Comparison of ENCODE assay signal across 1 cellular context in the genomic region with DNA sequence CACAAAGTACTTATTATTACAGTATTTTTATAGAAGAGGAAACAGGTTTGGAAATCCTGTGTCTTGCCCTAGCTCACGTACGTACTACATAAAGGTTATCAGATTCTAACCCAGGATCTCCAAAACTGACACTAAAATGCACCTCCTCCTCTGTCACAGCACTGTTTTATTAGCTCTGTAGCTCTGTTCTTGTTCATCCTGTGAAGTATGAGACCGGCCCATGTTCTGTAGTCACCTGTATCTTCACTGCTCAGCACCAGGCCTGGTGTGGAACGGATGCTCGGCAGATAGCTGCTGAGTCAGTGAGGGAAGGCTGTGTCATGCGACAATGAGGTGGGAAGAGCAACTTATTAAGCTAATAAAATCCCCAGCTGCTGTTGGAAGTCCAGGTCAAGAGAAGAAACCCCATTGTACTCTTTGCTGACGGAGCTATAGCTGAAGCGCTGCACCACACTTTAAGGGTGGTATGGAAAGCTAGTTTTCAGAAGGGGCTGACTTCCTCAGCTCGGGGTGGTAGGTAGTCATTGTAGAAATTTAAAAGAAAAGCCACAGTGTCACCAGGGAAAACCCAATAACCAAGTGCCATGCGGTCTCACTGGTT.
TF ChIP-seq lines count a peak whose summit lies in the region.

No MANE protein-coding gene starts in this region.

TF ChIP-seq in GM23338, 12 proteins besides CTCF, POLR2A, EP300 and RAD21:
- TF ChIP-seq EZH2phosphoT487 (IDR thresholded peaks at IDR 0.05; ENCODE audit: unreplicated experiment) (no peak), NANOG (IDR thresholded peaks at IDR 0.05; ENCODE audit: borderline replicate concordance) (no peak), EZH2 (IDR thresholded peaks at IDR 0.05; ENCODE audit: low read depth, unreplicated experiment) (no peak), ZNF331 (CRISPR knock-in tag; IDR thresholded peaks at IDR 0.05; ENCODE audit: low read depth) (no peak), JUNB (IDR thresholded peaks at IDR 0.05; ENCODE audit: unreplicated experiment) (no peak), STAT1 (IDR thresholded peaks at IDR 0.05; ENCODE audit: unreplicated experiment) (no peak), ZNF114 (CRISPR knock-in tag; IDR thresholded peaks at IDR 0.05) (no peak), CREB1 (CRISPR knock-in tag; IDR thresholded peaks at IDR 0.05; ENCODE audit: low read depth) (no peak), POLR2AphosphoS5 (IDR thresholded peaks at IDR 0.05; ENCODE audit: low read depth) (no peak)
- TF ChIP-seq, protein P1, sequence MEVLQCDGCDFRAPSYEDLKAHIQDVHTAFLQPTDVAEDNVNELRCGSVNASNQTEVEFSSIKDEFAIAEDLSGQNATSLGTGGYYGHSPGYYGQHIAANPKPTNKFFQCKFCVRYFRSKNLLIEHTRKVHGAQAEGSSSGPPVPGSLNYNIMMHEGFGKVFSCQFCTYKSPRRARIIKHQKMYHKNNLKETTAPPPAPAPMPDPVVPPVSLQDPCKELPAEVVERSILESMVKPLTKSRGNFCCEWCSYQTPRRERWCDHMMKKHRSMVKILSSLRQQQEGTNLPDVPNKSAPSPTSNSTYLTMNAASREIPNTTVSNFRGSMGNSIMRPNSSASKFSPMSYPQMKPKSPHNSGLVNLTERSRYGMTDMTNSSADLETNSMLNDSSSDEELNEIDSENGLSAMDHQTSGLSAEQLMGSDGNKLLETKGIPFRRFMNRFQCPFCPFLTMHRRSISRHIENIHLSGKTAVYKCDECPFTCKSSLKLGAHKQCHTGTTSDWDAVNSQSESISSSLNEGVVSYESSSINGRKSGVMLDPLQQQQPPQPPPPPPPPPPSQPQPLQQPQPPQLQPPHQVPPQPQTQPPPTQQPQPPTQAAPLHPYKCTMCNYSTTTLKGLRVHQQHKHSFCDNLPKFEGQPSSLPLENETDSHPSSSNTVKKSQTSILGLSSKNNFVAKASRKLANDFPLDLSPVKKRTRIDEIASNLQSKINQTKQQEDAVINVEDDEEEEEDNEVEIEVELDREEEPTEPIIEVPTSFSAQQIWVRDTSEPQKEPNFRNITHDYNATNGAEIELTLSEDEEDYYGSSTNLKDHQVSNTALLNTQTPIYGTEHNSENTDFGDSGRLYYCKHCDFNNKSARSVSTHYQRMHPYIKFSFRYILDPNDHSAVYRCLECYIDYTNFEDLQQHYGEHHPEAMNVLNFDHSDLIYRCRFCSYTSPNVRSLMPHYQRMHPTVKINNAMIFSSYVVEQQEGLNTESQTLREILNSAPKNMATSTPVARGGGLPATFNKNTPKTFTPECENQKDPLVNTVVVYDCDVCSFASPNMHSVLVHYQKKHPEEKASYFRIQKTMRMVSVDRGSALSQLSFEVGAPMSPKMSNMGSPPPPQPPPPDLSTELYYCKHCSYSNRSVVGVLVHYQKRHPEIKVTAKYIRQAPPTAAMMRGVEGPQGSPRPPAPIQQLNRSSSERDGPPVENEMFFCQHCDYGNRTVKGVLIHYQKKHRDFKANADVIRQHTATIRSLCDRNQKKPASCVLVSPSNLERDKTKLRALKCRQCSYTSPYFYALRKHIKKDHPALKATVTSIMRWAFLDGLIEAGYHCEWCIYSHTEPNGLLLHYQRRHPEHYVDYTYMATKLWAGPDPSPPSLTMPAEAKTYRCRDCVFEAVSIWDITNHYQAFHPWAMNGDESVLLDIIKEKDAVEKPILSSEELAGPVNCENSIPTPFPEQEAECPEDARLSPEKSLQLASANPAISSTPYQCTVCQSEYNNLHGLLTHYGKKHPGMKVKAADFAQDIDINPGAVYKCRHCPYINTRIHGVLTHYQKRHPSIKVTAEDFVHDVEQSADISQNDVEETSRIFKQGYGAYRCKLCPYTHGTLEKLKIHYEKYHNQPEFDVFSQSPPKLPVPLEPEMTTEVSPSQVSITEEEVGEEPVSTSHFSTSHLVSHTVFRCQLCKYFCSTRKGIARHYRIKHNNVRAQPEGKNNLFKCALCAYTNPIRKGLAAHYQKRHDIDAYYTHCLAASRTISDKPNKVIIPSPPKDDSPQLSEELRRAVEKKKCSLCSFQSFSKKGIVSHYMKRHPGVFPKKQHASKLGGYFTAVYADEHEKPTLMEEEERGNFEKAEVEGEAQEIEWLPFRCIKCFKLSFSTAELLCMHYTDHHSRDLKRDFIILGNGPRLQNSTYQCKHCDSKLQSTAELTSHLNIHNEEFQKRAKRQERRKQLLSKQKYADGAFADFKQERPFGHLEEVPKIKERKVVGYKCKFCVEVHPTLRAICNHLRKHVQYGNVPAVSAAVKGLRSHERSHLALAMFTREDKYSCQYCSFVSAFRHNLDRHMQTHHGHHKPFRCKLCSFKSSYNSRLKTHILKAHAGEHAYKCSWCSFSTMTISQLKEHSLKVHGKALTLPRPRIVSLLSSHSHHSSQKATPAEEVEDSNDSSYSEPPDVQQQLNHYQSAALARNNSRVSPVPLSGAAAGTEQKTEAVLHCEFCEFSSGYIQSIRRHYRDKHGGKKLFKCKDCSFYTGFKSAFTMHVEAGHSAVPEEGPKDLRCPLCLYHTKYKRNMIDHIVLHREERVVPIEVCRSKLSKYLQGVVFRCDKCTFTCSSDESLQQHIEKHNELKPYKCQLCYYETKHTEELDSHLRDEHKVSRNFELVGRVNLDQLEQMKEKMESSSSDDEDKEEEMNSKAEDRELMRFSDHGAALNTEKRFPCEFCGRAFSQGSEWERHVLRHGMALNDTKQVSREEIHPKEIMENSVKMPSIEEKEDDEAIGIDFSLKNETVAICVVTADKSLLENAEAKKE (CRISPR knock-in tag; IDR thresholded peaks at IDR 0.05), result no peak
- TF ChIP-seq, protein P2, sequence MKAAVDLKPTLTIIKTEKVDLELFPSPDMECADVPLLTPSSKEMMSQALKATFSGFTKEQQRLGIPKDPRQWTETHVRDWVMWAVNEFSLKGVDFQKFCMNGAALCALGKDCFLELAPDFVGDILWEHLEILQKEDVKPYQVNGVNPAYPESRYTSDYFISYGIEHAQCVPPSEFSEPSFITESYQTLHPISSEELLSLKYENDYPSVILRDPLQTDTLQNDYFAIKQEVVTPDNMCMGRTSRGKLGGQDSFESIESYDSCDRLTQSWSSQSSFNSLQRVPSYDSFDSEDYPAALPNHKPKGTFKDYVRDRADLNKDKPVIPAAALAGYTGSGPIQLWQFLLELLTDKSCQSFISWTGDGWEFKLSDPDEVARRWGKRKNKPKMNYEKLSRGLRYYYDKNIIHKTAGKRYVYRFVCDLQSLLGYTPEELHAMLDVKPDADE (IDR thresholded peaks at IDR 0.05), result no peak
- TF ChIP-seq, protein P3, sequence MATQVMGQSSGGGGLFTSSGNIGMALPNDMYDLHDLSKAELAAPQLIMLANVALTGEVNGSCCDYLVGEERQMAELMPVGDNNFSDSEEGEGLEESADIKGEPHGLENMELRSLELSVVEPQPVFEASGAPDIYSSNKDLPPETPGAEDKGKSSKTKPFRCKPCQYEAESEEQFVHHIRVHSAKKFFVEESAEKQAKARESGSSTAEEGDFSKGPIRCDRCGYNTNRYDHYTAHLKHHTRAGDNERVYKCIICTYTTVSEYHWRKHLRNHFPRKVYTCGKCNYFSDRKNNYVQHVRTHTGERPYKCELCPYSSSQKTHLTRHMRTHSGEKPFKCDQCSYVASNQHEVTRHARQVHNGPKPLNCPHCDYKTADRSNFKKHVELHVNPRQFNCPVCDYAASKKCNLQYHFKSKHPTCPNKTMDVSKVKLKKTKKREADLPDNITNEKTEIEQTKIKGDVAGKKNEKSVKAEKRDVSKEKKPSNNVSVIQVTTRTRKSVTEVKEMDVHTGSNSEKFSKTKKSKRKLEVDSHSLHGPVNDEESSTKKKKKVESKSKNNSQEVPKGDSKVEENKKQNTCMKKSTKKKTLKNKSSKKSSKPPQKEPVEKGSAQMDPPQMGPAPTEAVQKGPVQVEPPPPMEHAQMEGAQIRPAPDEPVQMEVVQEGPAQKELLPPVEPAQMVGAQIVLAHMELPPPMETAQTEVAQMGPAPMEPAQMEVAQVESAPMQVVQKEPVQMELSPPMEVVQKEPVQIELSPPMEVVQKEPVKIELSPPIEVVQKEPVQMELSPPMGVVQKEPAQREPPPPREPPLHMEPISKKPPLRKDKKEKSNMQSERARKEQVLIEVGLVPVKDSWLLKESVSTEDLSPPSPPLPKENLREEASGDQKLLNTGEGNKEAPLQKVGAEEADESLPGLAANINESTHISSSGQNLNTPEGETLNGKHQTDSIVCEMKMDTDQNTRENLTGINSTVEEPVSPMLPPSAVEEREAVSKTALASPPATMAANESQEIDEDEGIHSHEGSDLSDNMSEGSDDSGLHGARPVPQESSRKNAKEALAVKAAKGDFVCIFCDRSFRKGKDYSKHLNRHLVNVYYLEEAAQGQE (IDR thresholded peaks at IDR 0.05; ENCODE audit: unreplicated experiment), result no peak
